In the genomic region with DNA sequence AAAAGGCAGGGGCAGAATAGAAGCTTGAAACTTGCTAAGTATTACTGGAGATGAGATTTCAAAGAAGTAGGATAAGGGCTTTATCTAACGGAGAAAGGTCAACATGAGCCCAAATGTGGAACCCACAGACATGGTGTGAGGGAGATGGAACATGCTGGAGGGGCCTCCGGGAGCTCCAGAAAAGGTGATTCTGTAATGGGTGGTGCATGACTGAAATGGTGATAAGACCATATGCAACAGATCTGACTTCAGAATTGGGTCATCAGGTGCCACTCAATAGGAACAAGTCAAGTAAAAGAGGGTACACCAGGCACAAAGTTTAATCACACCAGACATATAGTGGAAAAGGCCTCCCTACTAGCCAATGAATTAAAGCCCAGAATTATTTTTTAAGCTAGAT, we compare ENCODE assay signal across 23 cellular contexts. TPM values are rescaled to one million over a fixed set of nuclear protein-coding genes. Genes with fewer than 3 reads are reported as not detected.
DNase-seq lines count a peak whose midpoint lies in the region; ATAC-seq and TF ChIP-seq lines count a peak whose summit lies in the region.
"Had no signal": no experiment of that assay in that cellular context is flagged by ENCODE, and none has a peak within 500 bp of the region (broad histone marks: within the 10 kb centered on the region; RNA-seq: fewer than 3 reads in every experiment).

No MANE protein-coding gene starts in this region.

- H3K27me3 ChIP-seq in OCI-LY3 (ENCODE audit: low read depth, low read length): no peaks in the 10 kb centered on the region
- H3K27me3 ChIP-seq: BLaER1 treated with 17β-estradiol and CSF1 and Interleukin-3, amounts not matched to agents 10 nM and 100 nM had no signal

- H3K9me3 ChIP-seq in OCI-LY3 (ENCODE audit: insufficient read depth, low read length): no peaks in the 10 kb centered on the region

- H3K9me3 Mint-ChIP-seq in activated T-cell treated with anti-CD3 and anti-CD28 coated beads, Interleukin-2, amount 50 U/mL, for 72 hours: no peaks in the 10 kb centered on the region
- no peaks in the 10 kb centered on the region for H3K9me3 Mint-ChIP-seq in activated T-cell treated with anti-CD3 and anti-CD28 coated beads, Interleukin-2, amount 50 U/mL, for 4 hours
- H3K9me3 Mint-ChIP-seq in dendritic cell treated with granulocyte-macrophage colony-stimulating factor and Interleukin-4, amounts not matched to agents 40 ng/mL and 50 ng/mL, for 4 days: peaks cover 13% of the 10 kb centered on the region
- H3K9me3 Mint-ChIP-seq: CD4-positive, CD25-positive, alpha-beta regulatory T cell; CD8-positive, alpha-beta memory T cell; HFFc6 had no signal

- no peaks in the 10 kb centered on the region for H3K36me3 ChIP-seq in OCI-LY3 (replicated peaks; ENCODE audit: low read depth, low read length)
- H3K36me3 ChIP-seq: BLaER1 treated with 17β-estradiol and CSF1 and Interleukin-3, amounts not matched to agents 10 nM and 100 nM had no signal

- peak overlapping the region; percentile 37; the same call in 1 of the 2 replicates for H3K4me2 ChIP-seq in OCI-LY3 (ENCODE audit: low read length)
- H3K4me2 ChIP-seq: BLaER1 treated with 17β-estradiol and CSF1 and Interleukin-3, amounts not matched to agents 10 nM and 100 nM had no signal

- H3K4me3 ChIP-seq in OCI-LY3 (ENCODE audit: low read length): no peak overlapping the region
- H3K4me3 ChIP-seq: BLaER1 treated with 17β-estradiol and CSF1 and Interleukin-3, amounts not matched to agents 10 nM and 100 nM; GM12878 had no signal

- no peak for DNase-seq in activated T-cell treated with anti-CD3 and anti-CD28 coated beads, Interleukin-2, amount 50 U/mL, for 72 hours
- DNase-seq in activated T-cell treated with anti-CD3 and anti-CD28 coated beads, Interleukin-2, amount 50 U/mL, for 4 hours: no peak
- DNase-seq in A172 (ENCODE audit: low spot score): no peak
- no peak for DNase-seq in stimulated activated CD4-positive, alpha-beta T cell treated with anti-CD3 and anti-CD28 coated beads, Interleukin-1b, Interleukin-23, amount 100 ng/mL, for 48 hours
- DNase-seq: 8988T; CD4-positive, CD25-positive, alpha-beta regulatory T cell; CD8-positive, alpha-beta memory T cell; COR-L47; DMS 273 treated with DMSO at 0.1 percent for 48 hours; DMS53; DND-41; EL; GOT3; H7; HFFc6; IMR-90 had no signal

- peaks cover 20% of the 10 kb centered on the region for H3K4me1 ChIP-seq in OCI-LY3 (ENCODE audit: low read length)

- no peak overlapping the region for H3K27ac ChIP-seq in OCI-LY3 (ENCODE audit: low read length)

- no peak overlapping the region for H2AFZ ChIP-seq in OCI-LY3 (ENCODE audit: low read depth, low read length)

- peak; percentile 50 to 56 for ATAC-seq in activated T-cell treated with anti-CD3 and anti-CD28 coated beads, Interleukin-2, amount 50 U/mL, for 72 hours (replicated peaks in 1 of 2)
- ATAC-seq in activated T-cell treated with anti-CD3 and anti-CD28 coated beads, Interleukin-2, amount 50 U/mL, for 4 hours: no peak
- ATAC-seq in GM21529 (IDR thresholded peaks at IDR 0.05; ENCODE audit: unreplicated experiment): no peak
- ATAC-seq: HCT116 had no signal

- peaks cover 6% of the 10 kb centered on the region for H3K27me3 Mint-ChIP-seq in activated T-cell treated with anti-CD3 and anti-CD28 coated beads, Interleukin-2, amount 50 U/mL, for 72 hours (ENCODE audit: low read depth)
- H3K27me3 Mint-ChIP-seq in activated T-cell treated with anti-CD3 and anti-CD28 coated beads, Interleukin-2, amount 50 U/mL, for 4 hours (ENCODE audit: low read depth): peaks cover 12% of the 10 kb centered on the region
- H3K27me3 Mint-ChIP-seq in dendritic cell treated with granulocyte-macrophage colony-stimulating factor and Interleukin-4, amounts not matched to agents 40 ng/mL and 50 ng/mL, for 4 days: peaks cover 4% of the 10 kb centered on the region

- peak overlapping the region; percentile 77 for H3K27ac Mint-ChIP-seq in activated T-cell treated with anti-CD3 and anti-CD28 coated beads, Interleukin-2, amount 50 U/mL, for 72 hours
- H3K27ac Mint-ChIP-seq in dendritic cell treated with granulocyte-macrophage colony-stimulating factor and Interleukin-4, amounts not matched to agents 40 ng/mL and 50 ng/mL, for 4 days: peak overlapping the region; percentile 9
- H3K27ac Mint-ChIP-seq: B cell; CD4-positive, CD25-positive, alpha-beta regulatory T cell; CD8-positive, alpha-beta memory T cell; HFFc6 had no signal

- peaks cover 0 to 3% of the 10 kb centered on the region in 2 donors for H3K36me3 Mint-ChIP-seq in activated T-cell treated with anti-CD3 and anti-CD28 coated beads, Interleukin-2, amount 50 U/mL, for 72 hours (ENCODE audit: insufficient read depth in 2 of 2)
- no peaks in the 10 kb centered on the region for H3K36me3 Mint-ChIP-seq in activated T-cell treated with anti-CD3 and anti-CD28 coated beads, Interleukin-2, amount 50 U/mL, for 4 hours (ENCODE audit: insufficient read depth)
- no peaks in the 10 kb centered on the region for H3K36me3 Mint-ChIP-seq in dendritic cell treated with granulocyte-macrophage colony-stimulating factor and Interleukin-4, amounts not matched to agents 40 ng/mL and 50 ng/mL, for 4 days (ENCODE audit: low read depth)
- H3K36me3 Mint-ChIP-seq: CD4-positive, CD25-positive, alpha-beta regulatory T cell; CD8-positive, alpha-beta memory T cell had no signal

- peaks cover 21% of the 10 kb centered on the region for H3K4me1 Mint-ChIP-seq in activated T-cell treated with anti-CD3 and anti-CD28 coated beads, Interleukin-2, amount 50 U/mL, for 72 hours (ENCODE audit: low read depth)
- H3K4me1 Mint-ChIP-seq in activated T-cell treated with anti-CD3 and anti-CD28 coated beads, Interleukin-2, amount 50 U/mL, for 4 hours (ENCODE audit: low read depth): peaks cover 7% of the 10 kb centered on the region
- H3K4me1 Mint-ChIP-seq in dendritic cell treated with granulocyte-macrophage colony-stimulating factor and Interleukin-4, amounts not matched to agents 40 ng/mL and 50 ng/mL, for 4 days (ENCODE audit: low read depth): peaks cover 36% of the 10 kb centered on the region
- H3K4me1 Mint-ChIP-seq: B cell had no signal

- TF ChIP-seq CTCF in OCI-LY3 (IDR thresholded peaks at IDR 0.05; ENCODE audit: low read depth, low read length): no peak

- no peak overlapping the region for H3K9ac ChIP-seq in OCI-LY3 (ENCODE audit: low read length)
- H3K9ac ChIP-seq: BLaER1 treated with 17β-estradiol and CSF1 and Interleukin-3, amounts not matched to agents 10 nM and 100 nM had no signal

- H3K79me2 ChIP-seq in OCI-LY3 (ENCODE audit: low read length): no peaks in the 10 kb centered on the region

- no peaks in the 10 kb centered on the region for H4K20me1 ChIP-seq in OCI-LY3 (ENCODE audit: insufficient read depth, low read length)
- H4K20me1 ChIP-seq: BLaER1 treated with 17β-estradiol and CSF1 and Interleukin-3, amounts not matched to agents 10 nM and 100 nM had no signal

- H3K4me3 Mint-ChIP-seq in activated T-cell treated with anti-CD3 and anti-CD28 coated beads, Interleukin-2, amount 50 U/mL, for 72 hours: peak overlapping the region; percentile 27 to 72
- no peak overlapping the region for H3K4me3 Mint-ChIP-seq in activated T-cell treated with anti-CD3 and anti-CD28 coated beads, Interleukin-2, amount 50 U/mL, for 4 hours
- H3K4me3 Mint-ChIP-seq in dendritic cell treated with granulocyte-macrophage colony-stimulating factor and Interleukin-4, amounts not matched to agents 40 ng/mL and 50 ng/mL, for 4 days: no peak overlapping the region
- H3K4me3 Mint-ChIP-seq: B cell; CD4-positive, CD25-positive, alpha-beta regulatory T cell; CD8-positive, alpha-beta memory T cell; HFFc6 had no signal

- intact Hi-C loops in dendritic cell treated with granulocyte-macrophage colony-stimulating factor and Interleukin-4, amounts not matched to agents 40 ng/mL and 50 ng/mL, for 4 days (cut with micrococcal nuclease): no loop called here

RNA-seq across cellular contexts. Expression of gene CEP295, which starts 7.9 kb away (rescaled TPM):
- 10 to 100 TPM; 27.6 to 30.9 TPM for total RNA-seq in activated T-cell treated with anti-CD3 and anti-CD28 coated beads, Interleukin-2, amount 50 U/mL, for 72 hours
- total RNA-seq in activated T-cell treated with anti-CD3 and anti-CD28 coated beads, Interleukin-2, amount 50 U/mL, for 4 hours: 10 to 100 TPM in 2 of 3 donors, 1 to 10 TPM in 1; 9.6 to 13.7 (median 11.1) TPM
- total RNA-seq in A172 (2014; rRNA removed; shearing (Covaris generic)): 16.6 and 17.8 TPM in 2 replicates

Comparison
In these comparisons a context has a peak if more than half of its experiments do, and no peak if none do; other contexts are left out.
1. ATAC-seq: peak in activated T-cell treated with anti-CD3 and anti-CD28 coated beads, Interleukin-2, amount 50 U/mL, for 72 hours (2 of 2); none in activated T-cell treated with anti-CD3 and anti-CD28 coated beads, Interleukin-2, amount 50 U/mL, for 4 hours (0 of 2) and GM21529 (single experiment).
2. H3K4me3 Mint-ChIP-seq: peak in activated T-cell treated with anti-CD3 and anti-CD28 coated beads, Interleukin-2, amount 50 U/mL, for 72 hours (2 of 2); none in activated T-cell treated with anti-CD3 and anti-CD28 coated beads, Interleukin-2, amount 50 U/mL, for 4 hours (single experiment) and dendritic cell treated with granulocyte-macrophage colony-stimulating factor and Interleukin-4, amounts not matched to agents 40 ng/mL and 50 ng/mL, for 4 days (single experiment).